ENCODE assay signal across 22 cellular contexts in the genomic region with DNA sequence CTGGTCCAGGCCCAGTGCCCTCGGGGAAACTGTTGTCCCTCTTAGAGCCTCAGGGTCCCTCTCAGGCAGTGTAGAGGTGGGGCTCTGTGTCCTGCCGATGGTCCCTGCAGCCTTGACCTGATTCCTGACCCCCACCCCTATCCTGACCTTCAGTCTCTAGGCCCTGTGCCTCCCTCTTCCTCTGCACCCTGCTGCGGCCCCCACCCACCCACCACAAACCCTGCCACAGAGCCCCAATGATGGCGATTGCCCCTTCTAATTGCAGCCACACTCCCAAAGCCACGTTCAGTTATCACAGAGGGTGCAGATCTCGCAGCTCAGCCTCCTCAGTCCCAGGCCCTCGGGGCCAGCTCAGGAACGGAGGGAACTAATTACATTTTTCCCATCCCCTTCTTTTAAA.
"Had no signal": no experiment of that assay in that cellular context is flagged by ENCODE, and none has a peak within 500 bp of the region (broad histone marks: within the 10 kb centered on the region; RNA-seq: fewer than 3 reads in every experiment).

No MANE protein-coding gene starts in this region.

- H3K4me1 ChIP-seq: colonic mucosa, esophagus squamous epithelium, gastrocnemius medialis, heart right ventricle, left lung, lower lobe of right lung had no signal

- ATAC-seq: effector memory CD8-positive, alpha-beta T cell; esophagus mucosa; gastrocnemius medialis; heart right ventricle; left cardiac atrium; left lung; left ventricle myocardium superior; lower lobe of right lung had no signal

- H3K4me3 ChIP-seq: colonic mucosa, esophagus squamous epithelium, gastrocnemius medialis, heart right ventricle, left lung, lower lobe of right lung had no signal

- H3K27me3 ChIP-seq: colonic mucosa had no signal

- H3K27ac ChIP-seq: colonic mucosa, epithelial cell of prostate, esophagus squamous epithelium, gastrocnemius medialis, heart right ventricle, left lung, lower lobe of right lung had no signal

- H3K36me3 ChIP-seq: colonic mucosa, esophagus squamous epithelium, gastrocnemius medialis, heart right ventricle, left lung, lower lobe of right lung had no signal

- H3K9me3 ChIP-seq: colonic mucosa, esophagus squamous epithelium, gastrocnemius medialis, heart right ventricle, left lung, lower lobe of right lung had no signal

- DNase-seq: colonic mucosa; cortex of kidney; effector CD8-positive, alpha-beta T cell; effector memory CD8-positive, alpha-beta T cell; endodermal cell; erythroblast; esophagus squamous epithelium; foreskin fibroblast; foreskin melanocyte; gastrocnemius medialis; glutamatergic neuron; head of caudate nucleus; heart right ventricle; hippocampal formation; left cardiac atrium; left lung; left ventricle myocardium superior; lower lobe of right lung; mesenchymal stem cell; midbrain had no signal
